ENCODE assay signal across 19 cellular contexts in genomic region chr1:162230517-162230916, GRCh38.
DNase-seq lines count a peak whose midpoint lies in the region; ATAC-seq and TF ChIP-seq lines count a peak whose summit lies in the region.
"Had no signal": no experiment of that assay in that cellular context is flagged by ENCODE, and none has a peak within 500 bp of the region (broad histone marks: within the 10 kb centered on the region; RNA-seq: fewer than 3 reads in every experiment).

No MANE protein-coding gene starts in this region.

- H3K4me3 Mint-ChIP-seq in endodermal cell (no peak overlapping the region), HFFc6 (no peak overlapping the region)
- H3K4me3 Mint-ChIP-seq: activated CD8-positive, alpha-beta T cell treated with anti-CD3 and anti-CD28 coated beads, Interleukin-2, amount 10 ng/mL, durations not matched to agents 7 days and 5 days; activated naive CD4-positive, alpha-beta T cell treated with anti-CD3 and anti-CD28 coated beads for 36 hours; activated T-cell treated with anti-CD3 and anti-CD28 coated beads, Interleukin-2, amount 50 U/mL, for 24 hours; neural progenitor cell; type B pancreatic cell had no signal

- intact Hi-C loops in upper lobe of right lung (cut with DNase I), result no loop called here

- peaks cover 26% of the 10 kb centered on the region for H3K4me1 ChIP-seq in HUES48 (ENCODE audit: control insufficient read depth, insufficient read depth, low read length)
- H3K4me1 ChIP-seq in endodermal cell (ENCODE audit: control insufficient read depth, insufficient read depth, low read length), result no peaks in the 10 kb centered on the region
- peaks cover 6% of the 10 kb centered on the region for H3K4me1 ChIP-seq in upper lobe of right lung
- H3K4me1 ChIP-seq: prostate gland had no signal

- H3K27ac Mint-ChIP-seq in endodermal cell, result no peak overlapping the region
- no peak overlapping the region for H3K27ac Mint-ChIP-seq in HFFc6
- H3K27ac Mint-ChIP-seq: activated CD8-positive, alpha-beta T cell treated with anti-CD3 and anti-CD28 coated beads, Interleukin-2, amount 10 ng/mL, durations not matched to agents 7 days and 5 days; activated naive CD4-positive, alpha-beta T cell treated with anti-CD3 and anti-CD28 coated beads for 36 hours; activated T-cell treated with anti-CD3 and anti-CD28 coated beads, Interleukin-2, amount 50 U/mL, for 24 hours; type B pancreatic cell had no signal

- H3K4me1 Mint-ChIP-seq in endodermal cell (peaks cover 24% of the 10 kb centered on the region), HFFc6 (ENCODE audit: low read depth) (peaks cover 10% of the 10 kb centered on the region)

- no peak for ATAC-seq in HG03139 (IDR thresholded peaks at IDR 0.05; ENCODE audit: unreplicated experiment)
- no peak for ATAC-seq in upper lobe of right lung
- ATAC-seq: activated CD4-positive, CD25-positive, alpha-beta regulatory T cell treated with anti-CD3 and anti-CD28 coated beads, Interleukin-2, amount 50 U/mL, for 24 hours; activated CD8-positive, alpha-beta T cell treated with anti-CD3 and anti-CD28 coated beads, Interleukin-2, amount 10 ng/mL, durations not matched to agents 7 days and 5 days had no signal

- H3K9me3 ChIP-seq in HUES48 (ENCODE audit: control insufficient read depth, insufficient read depth, low read length) (no peaks in the 10 kb centered on the region), endodermal cell (ENCODE audit: control insufficient read depth, low read length) (no peaks in the 10 kb centered on the region), upper lobe of right lung (no peaks in the 10 kb centered on the region)
- H3K9me3 ChIP-seq: BE2C, prostate gland had no signal

- H3K9me3 Mint-ChIP-seq in endodermal cell, result no peaks in the 10 kb centered on the region
- no peaks in the 10 kb centered on the region for H3K9me3 Mint-ChIP-seq in HFFc6
- H3K9me3 Mint-ChIP-seq: activated naive CD4-positive, alpha-beta T cell treated with anti-CD3 and anti-CD28 coated beads for 36 hours; activated T-cell treated with anti-CD3 and anti-CD28 coated beads, Interleukin-2, amount 50 U/mL, for 24 hours; neural progenitor cell; type B pancreatic cell had no signal

- H3K27ac ChIP-seq in HUES48 (ENCODE audit: low read depth, low read length), result peak overlapping the region; percentile 11
- H3K27ac ChIP-seq in endodermal cell (ENCODE audit: low read depth, low read length), result no peak overlapping the region
- no peak overlapping the region for H3K27ac ChIP-seq in upper lobe of right lung
- H3K27ac ChIP-seq: neural progenitor cell, prostate gland, RWPE1 had no signal

- TF ChIP-seq CTCF in endodermal cell (conservative IDR thresholded peaks at IDR 0.05) (peak; percentile 16), HFFc6 (IDR thresholded peaks at IDR 0.05) (no peak), upper lobe of right lung (IDR thresholded peaks at IDR 0.05) (no peak)

- DNase-seq in NCI-H2107 treated with DMSO at 0.1 percent for 48 hours (lab: John Stamatoyannopoulos, UW; ENCODE audit: unreplicated experiment), result peak; percentile 73
- no peak for DNase-seq in NCI-H2107 (lab: John Stamatoyannopoulos, UW)
- DNase-seq in NOMO-1 treated with DMSO at 0.1 percent for 48 hours (lab: John Stamatoyannopoulos, UW; ENCODE audit: unreplicated experiment), result peak; percentile 81
- DNase-seq in endodermal cell, result no peak
- no peak for DNase-seq in HFFc6
- no peak for DNase-seq in upper lobe of right lung
- DNase-seq: activated CD8-positive, alpha-beta T cell treated with anti-CD3 and anti-CD28 coated beads, Interleukin-2, amount 10 ng/mL, durations not matched to agents 7 days and 5 days; activated naive CD4-positive, alpha-beta T cell treated with anti-CD3 and anti-CD28 coated beads for 36 hours; activated T-cell treated with anti-CD3 and anti-CD28 coated beads, Interleukin-2, amount 50 U/mL, for 24 hours; cortex of kidney had no signal

- H3K4me3 ChIP-seq in HUES48 (ENCODE audit: low read depth, low read length) (no peak overlapping the region), endodermal cell (ENCODE audit: low read length) (no peak overlapping the region), upper lobe of right lung (no peak overlapping the region)
- H3K4me3 ChIP-seq: lung, neural progenitor cell, prostate gland had no signal

- H3K36me3 ChIP-seq in HUES48 (ENCODE audit: control insufficient read depth, insufficient read depth, low read length) (no peaks in the 10 kb centered on the region), endodermal cell (ENCODE audit: control insufficient read depth, insufficient read depth, low read length) (no peaks in the 10 kb centered on the region), upper lobe of right lung (no peaks in the 10 kb centered on the region)
- H3K36me3 ChIP-seq: BE2C, neural progenitor cell, prostate gland had no signal

- H3K27me3 ChIP-seq in HUES48 (ENCODE audit: control insufficient read depth, insufficient read depth, low read length) (no peaks in the 10 kb centered on the region), endodermal cell (ENCODE audit: control insufficient read depth, insufficient read depth, low read length, poor library complexity, severe bottlenecking) (no peaks in the 10 kb centered on the region), upper lobe of right lung (no peaks in the 10 kb centered on the region)
- H3K27me3 ChIP-seq: BE2C, neural progenitor cell had no signal

- no peaks in the 10 kb centered on the region for H3K36me3 Mint-ChIP-seq in endodermal cell (ENCODE audit: low read depth)
- no peaks in the 10 kb centered on the region for H3K36me3 Mint-ChIP-seq in HFFc6 (ENCODE audit: low read depth)
- H3K36me3 Mint-ChIP-seq: neural progenitor cell, type B pancreatic cell had no signal

- 82 to 100% methylated on average over 1 to 2 of the region's 3 CpGs for WGBS in endodermal cell (ENCODE audit: insufficient coverage in 1 of 2, insufficient read length in 1 of 2), 2 experiments

- H3K9ac ChIP-seq in HUES48 (ENCODE audit: low read depth, low read length) (no peak overlapping the region), endodermal cell (ENCODE audit: extremely low read depth, low read length, poor library complexity, severe bottlenecking) (no peak overlapping the region)
- H3K9ac ChIP-seq: neural progenitor cell had no signal

- H3K27me3 Mint-ChIP-seq in endodermal cell (ENCODE audit: insufficient read depth), result peaks cover 8% of the 10 kb centered on the region
- peaks cover 24% of the 10 kb centered on the region for H3K27me3 Mint-ChIP-seq in HFFc6 (ENCODE audit: insufficient read depth)
- H3K27me3 Mint-ChIP-seq: activated T-cell treated with anti-CD3 and anti-CD28 coated beads, Interleukin-2, amount 50 U/mL, for 24 hours; type B pancreatic cell had no signal

Comparison
In these comparisons a context has a peak if more than half of its experiments do, and no peak if none do; other contexts are left out.
1. DNase-seq: peak in NCI-H2107 treated with DMSO at 0.1 percent for 48 hours (single experiment) and NOMO-1 treated with DMSO at 0.1 percent for 48 hours (single experiment); none in NCI-H2107 (single experiment), endodermal cell (single experiment), HFFc6 (single experiment) and upper lobe of right lung (single experiment).